19 cellular contexts compared by ENCODE assay signal in genomic region chr16:4859900-4860255, GRCh38. TPM values are rescaled to one million over a fixed set of nuclear protein-coding genes. Genes with fewer than 3 reads are reported as not detected.
DNase-seq lines count a peak whose midpoint lies in the region; ATAC-seq, FAIRE-seq and TF ChIP-seq lines count a peak whose summit lies in the region.
"Had no signal": no experiment of that assay in that cellular context is flagged by ENCODE, and none has a peak within 500 bp of the region (broad histone marks: within the 10 kb centered on the region; RNA-seq: fewer than 3 reads in every experiment).

No MANE protein-coding gene starts in this region.

- peaks cover 6% of the 10 kb centered on the region for H3K4me1 Mint-ChIP-seq in activated CD8-positive, alpha-beta T cell treated with anti-CD3 and anti-CD28 coated beads, Interleukin-2, amount 10 ng/mL, durations not matched to agents 7 days and 5 days (ENCODE audit: low read depth)

- no peak for TF ChIP-seq EP300 in HepG2 (IDR thresholded peaks at IDR 0.05; ENCODE audit: low read depth in 2 of 2, low read length in 2 of 2)
- TF ChIP-seq EP300 in HepG2 (CRISPR knock-in tag; IDR thresholded peaks at IDR 0.05; ENCODE audit: borderline replicate concordance): no peak
- TF ChIP-seq EP300 in tibial nerve (IDR thresholded peaks at IDR 0.05): no peak

- no peak for TF ChIP-seq POLR2A in right lobe of liver (IDR thresholded peaks at IDR 0.05)
- no peak for TF ChIP-seq POLR2A in HepG2 (IDR thresholded peaks at IDR 0.05; ENCODE audit: insufficient read depth in 1 of 2, low read depth in 2 of 2, low read length in 2 of 2)
- TF ChIP-seq POLR2A in tibial nerve (IDR thresholded peaks at IDR 0.05): no peak

- H3K36me3 Mint-ChIP-seq in activated CD8-positive, alpha-beta T cell treated with anti-CD3 and anti-CD28 coated beads, Interleukin-2, amount 10 ng/mL, durations not matched to agents 7 days and 5 days (ENCODE audit: low read depth): peaks cover 59% of the 10 kb centered on the region

- DNase-seq in right lobe of liver (peak in 1 of 3 donors; percentile 40), HepG2 (ENCODE audit: low spot score) (no peak), mammary epithelial cell (peak; percentile 76), right atrium auricular region (ENCODE audit: low spot score) (no peak), NCI-H1930 (lab: John Stamatoyannopoulos, UW) (no peak), NCI-H2029 treated with DMSO at 0.1 percent for 48 hours (lab: John Stamatoyannopoulos, UW) (no peak), tibial nerve (ENCODE audit: low spot score in 2 of 2) (no peak)
- DNase-seq in activated CD8-positive, alpha-beta T cell treated with anti-CD3 and anti-CD28 coated beads, Interleukin-2, amount 10 ng/mL, durations not matched to agents 7 days and 5 days: no peak
- DNase-seq: activated CD4-positive, alpha-beta T cell treated with anti-CD3 and anti-CD28 coated beads for 48 hours; NCI-H1694 treated with DMSO at 0.1 percent for 48 hours; NCI-H524 treated with DMSO at 0.1 percent for 48 hours; Peyer's patch; stimulated activated CD4-positive, alpha-beta T cell treated with anti-CD3 and anti-CD28 coated beads, Interleukin-2, amount 100 ng/mL, for 48 hours; stimulated activated CD8-positive, alpha-beta memory T cell treated with anti-CD3 and anti-CD28 coated beads, Interleukin-4, amount 100 ng/mL, for 48 hours had no signal

- CTCF ChIA-PET in HepG2 (lab: Yijun Ruan, JAX; ENCODE audit: low intra/inter-chr PET ratio, low total read pairs): no interaction called here
- CTCF ChIA-PET in mammary epithelial cell (lab: Charles Lee; ENCODE audit: low non-redundant PET): no interaction called here
- CTCF ChIA-PET in activated CD8-positive, alpha-beta T cell treated with anti-CD3 and anti-CD28 coated beads, Interleukin-2, amount 10 ng/mL, durations not matched to agents 7 days and 5 days (lab: Charles Lee): no interaction called here

- dilution Hi-C loops in mammary epithelial cell (cut with HindIII; ENCODE audit: low sequenced_read_pairs): loop anchor here (5.0 kb wide), 3 partner anchors 72 to 133 kb away; partner anchors contain the start of gene ZNF500

- no peak overlapping the region for H3K27ac Mint-ChIP-seq in activated CD8-positive, alpha-beta T cell treated with anti-CD3 and anti-CD28 coated beads, Interleukin-2, amount 10 ng/mL, durations not matched to agents 7 days and 5 days
- H3K27ac Mint-ChIP-seq: dendritic cell treated with granulocyte-macrophage colony-stimulating factor and Interleukin-4, amounts not matched to agents 40 ng/mL and 50 ng/mL, for 4 days had no signal

- H3K4me3 Mint-ChIP-seq in activated CD8-positive, alpha-beta T cell treated with anti-CD3 and anti-CD28 coated beads, Interleukin-2, amount 10 ng/mL, durations not matched to agents 7 days and 5 days: no peak overlapping the region
- H3K4me3 Mint-ChIP-seq: dendritic cell treated with granulocyte-macrophage colony-stimulating factor and Interleukin-4, amounts not matched to agents 40 ng/mL and 50 ng/mL, for 4 days had no signal

- in situ Hi-C loops in HepG2 (cut with HindIII; ENCODE audit: extremely low pct_ligation_motif_present, low pct_unique_long_range_greater_than_20kb): no loop called here
- in situ Hi-C loops in mammary epithelial cell (cut with MboI; ENCODE audit: low sequenced_read_pairs in 2 of 2): no loop called here

- no peaks in the 10 kb centered on the region for H3K9me3 Mint-ChIP-seq in activated CD8-positive, alpha-beta T cell treated with anti-CD3 and anti-CD28 coated beads, Interleukin-2, amount 10 ng/mL, durations not matched to agents 7 days and 5 days (ENCODE audit: insufficient read depth)
- H3K9me3 Mint-ChIP-seq: dendritic cell treated with granulocyte-macrophage colony-stimulating factor and Interleukin-4, amounts not matched to agents 40 ng/mL and 50 ng/mL, for 4 days had no signal

- no peak for FAIRE-seq in HepG2 (lab: Jason Lieb, UNC)
- FAIRE-seq: GM18507 had no signal

- intact Hi-C loops in right lobe of liver (cut with DNase I) (no loop called here), HepG2 (cut with micrococcal nuclease; ENCODE audit: unreplicated experiment) (no loop called here), mammary epithelial cell (cut with micrococcal nuclease) (no loop called here)

- 84% methylated on average over 9 of the region's 10 CpGs for WGBS in right lobe of liver (ENCODE audit: insufficient coverage, low coverage, low lambda C conversion rate, missing lambda C conversion rate)
- WGBS in HepG2 (ENCODE audit: low lambda C conversion rate): 96% methylated on average over 10 of the region's 10 CpGs
- 30% methylated on average over 6 of the region's 10 CpGs for WGBS in mammary epithelial cell (ENCODE audit: low coverage, missing lambda C conversion rate)
- WGBS in tibial nerve, 2 donors: 81 to 90% methylated on average over 10 of the region's 10 CpGs

- H3K27me3 ChIP-seq in right lobe of liver (no peaks in the 10 kb centered on the region), HepG2 (ENCODE audit: control insufficient read depth in 1 of 2, insufficient read depth in 2 of 2, low read length in 2 of 2) (no peaks in the 10 kb centered on the region), mammary epithelial cell (ENCODE audit: insufficient read depth, low read length) (no peaks in the 10 kb centered on the region), right atrium auricular region (no peaks in the 10 kb centered on the region), tibial nerve (no peaks in the 10 kb centered on the region)
- H3K27me3 ChIP-seq: Peyer's patch had no signal

- BruUV-seq in HepG2 (replicated peaks; lab: Mats Ljungman, UMichigan) (no TSS peak), mammary epithelial cell (replicated peaks; lab: Mats Ljungman, UMichigan) (no TSS peak)

- no peaks in the 10 kb centered on the region for H4K20me1 ChIP-seq in HepG2 (ENCODE audit: insufficient read depth, low read length)
- H4K20me1 ChIP-seq in mammary epithelial cell (ENCODE audit: insufficient read depth, low read length): no peaks in the 10 kb centered on the region

- H3K9ac ChIP-seq in HepG2 (ENCODE audit: insufficient read depth, low read depth, low read length) (no peak overlapping the region), mammary epithelial cell (ENCODE audit: insufficient read depth, low read length) (no peak overlapping the region)

- H3K4me1 ChIP-seq in right lobe of liver (peaks cover 0 to 28% (median 8%) of the 10 kb centered on the region in 4 donors), HepG2 (ENCODE audit: insufficient read depth, low read length) (peaks cover 8% of the 10 kb centered on the region; the same call in 1 of the 2 replicates), mammary epithelial cell (ENCODE audit: insufficient read depth, low read length) (peaks cover 37% of the 10 kb centered on the region), right atrium auricular region (peaks cover 0 to 41% of the 10 kb centered on the region in 2 donors), tibial nerve (no peaks in the 10 kb centered on the region)
- H3K4me1 ChIP-seq: Peyer's patch had no signal

- H3K4me3 ChIP-seq in right lobe of liver (no peak overlapping the region), HepG2 (replicated peaks in 1 of 3; ENCODE audit: insufficient read depth in 1 of 3, low read depth in 2 of 3, low read length in 3 of 3) (no peak overlapping the region), mammary epithelial cell (replicated peaks in 1 of 3; ENCODE audit: insufficient read depth in 1 of 3, low read depth in 2 of 3, low read length in 3 of 3) (no peak overlapping the region), right atrium auricular region (no peak overlapping the region), tibial nerve (no peak overlapping the region)
- H3K4me3 ChIP-seq: lung, Peyer's patch, thoracic aorta had no signal

- TF ChIP-seq RAD21 in HepG2 (CRISPR knock-in tag; IDR thresholded peaks at IDR 0.05): no peak

- POLR2A ChIA-PET in HepG2 (lab: Yijun Ruan, JAX): no interaction called here
- POLR2A ChIA-PET in activated CD8-positive, alpha-beta T cell treated with anti-CD3 and anti-CD28 coated beads, Interleukin-2, amount 10 ng/mL, durations not matched to agents 7 days and 5 days (lab: Charles Lee): no interaction called here

- no peak overlapping the region for H2AFZ ChIP-seq in HepG2 (ENCODE audit: low read length)
- no peak overlapping the region for H2AFZ ChIP-seq in mammary epithelial cell (ENCODE audit: low read depth, low read length)

- H3K9me3 ChIP-seq in right lobe of liver: no peaks in the 10 kb centered on the region
- no peaks in the 10 kb centered on the region for H3K9me3 ChIP-seq in HepG2 (ENCODE audit: low read length)
- no peaks in the 10 kb centered on the region for H3K9me3 ChIP-seq in mammary epithelial cell (replicated peaks; ENCODE audit: insufficient read depth, low read length)
- no peaks in the 10 kb centered on the region for H3K9me3 ChIP-seq in right atrium auricular region
- no peaks in the 10 kb centered on the region for H3K9me3 ChIP-seq in tibial nerve
- H3K9me3 ChIP-seq: Peyer's patch, thoracic aorta had no signal

- no peak for TF ChIP-seq CTCF in right lobe of liver (IDR thresholded peaks at IDR 0.05)
- TF ChIP-seq CTCF in HepG2 (CRISPR knock-in tag; IDR thresholded peaks at IDR 0.05): no peak
- no peak for TF ChIP-seq CTCF in mammary epithelial cell (conservative IDR thresholded peaks at IDR 0.05 in 1 of 2, IDR thresholded peaks at IDR 0.05 in 1 of 2; ENCODE audit: extremely low read depth in 1 of 2, insufficient read depth in 1 of 2, low read depth in 1 of 2, low read length in 2 of 2)
- no peak for TF ChIP-seq CTCF in right atrium auricular region (IDR thresholded peaks at IDR 0.05)
- no peak for TF ChIP-seq CTCF in tibial nerve (IDR thresholded peaks at IDR 0.05)

- H3K4me2 ChIP-seq in HepG2 (ENCODE audit: low read depth, low read length) (no peak overlapping the region), mammary epithelial cell (ENCODE audit: insufficient read depth, low read depth, low read length) (peak overlapping the region; percentile 54)

- ATAC-seq in right lobe of liver (peak in 3 of 4 donors; percentile 11 to 50 (median 18)), HepG2 (no peak)
- no peak for ATAC-seq in activated CD8-positive, alpha-beta T cell treated with anti-CD3 and anti-CD28 coated beads, Interleukin-2, amount 10 ng/mL, durations not matched to agents 7 days and 5 days
- ATAC-seq: sciatic nerve had no signal

- H3K79me2 ChIP-seq in HepG2 (ENCODE audit: insufficient read depth, low read length) (peaks cover 26% of the 10 kb centered on the region), mammary epithelial cell (ENCODE audit: insufficient read depth, low read length) (peaks cover 72% of the 10 kb centered on the region)

- H3K27ac ChIP-seq in right lobe of liver (no peak overlapping the region), HepG2 (ENCODE audit: extremely low read length, insufficient read depth, low read length) (no peak overlapping the region), mammary epithelial cell (ENCODE audit: insufficient read depth, low read depth, low read length) (peak overlapping the region; percentile 74), right atrium auricular region (peak overlapping the region; percentile 73 to 74), tibial nerve (peak overlapping the region in 1 of 4 donors; percentile 44)
- H3K27ac ChIP-seq: Peyer's patch, thoracic aorta had no signal

- H3K36me3 ChIP-seq in right lobe of liver (peaks cover 0 to 71% (median 29%) of the 10 kb centered on the region in 4 donors), HepG2 (replicated peaks in 1 of 2; ENCODE audit: control insufficient read depth in 1 of 2, insufficient read depth in 2 of 2, low read length in 2 of 2) (peaks cover 29 to 95% of the 10 kb centered on the region in 2 experiments), mammary epithelial cell (ENCODE audit: insufficient read depth, low read length) (peaks cover 29% of the 10 kb centered on the region), right atrium auricular region (peaks cover 66% of the 10 kb centered on the region), tibial nerve (peaks cover 0 to 87% (median 27%) of the 10 kb centered on the region in 3 donors)

- H3K27me3 Mint-ChIP-seq in activated CD8-positive, alpha-beta T cell treated with anti-CD3 and anti-CD28 coated beads, Interleukin-2, amount 10 ng/mL, durations not matched to agents 7 days and 5 days (ENCODE audit: low read depth): no peaks in the 10 kb centered on the region
- H3K27me3 Mint-ChIP-seq: dendritic cell treated with granulocyte-macrophage colony-stimulating factor and Interleukin-4, amounts not matched to agents 40 ng/mL and 50 ng/mL, for 4 days had no signal

RNA-seq across cellular contexts. Expression of gene UBN1, which starts 12.6 kb away (rescaled TPM):
- total RNA-seq in right lobe of liver: 10 to 100 TPM; 12.0 to 18.6 (median 16.2) TPM
- total RNA-seq in HepG2 (2016; rRNA removed; fragmentation: Illumina TruSeq; extraction: Trizol): 19.4 and 23.5 TPM in 2 replicates
- 3.2 and 3.4 TPM in 2 replicates for total RNA-seq in HepG2 (2016; cell fraction: cytosol; rRNA removed; fragmentation: Illumina TruSeq; extraction: Trizol; ENCODE audit: low read depth)
- 16.5 and 23.4 TPM in 2 replicates for total RNA-seq in HepG2 (2016; cell fraction: insoluble cytoplasmic fraction; rRNA removed; fragmentation: Illumina TruSeq; extraction: Trizol)
- total RNA-seq in HepG2 (2016; cell fraction: membrane; rRNA removed; fragmentation: Illumina TruSeq; extraction: Trizol): 7.7 and 8.3 TPM in 2 replicates
- 21.8 and 22.1 TPM in 2 replicates for total RNA-seq in HepG2 (2016; cell fraction: nucleus; rRNA removed; fragmentation: Illumina TruSeq; extraction: Trizol)
- 10.6 TPM in 2 replicates for polyA plus RNA-seq in HepG2 (2011; rRNA removed)
- 6.2 and 7.7 TPM in 2 replicates for polyA plus RNA-seq in HepG2 (2011; cell fraction: cytosol; rRNA removed)
- polyA plus RNA-seq in HepG2 (2011; cell fraction: nucleus; rRNA removed): 31.3 and 37.9 TPM in 2 replicates
- 12.1 and 15.1 TPM in 2 replicates for polyA plus RNA-seq in HepG2 (2012)
- polyA plus RNA-seq in HepG2 (2016; cell fraction: cytosol; fragmentation: Illumina TruSeq; extraction: Trizol; ENCODE audit: low read depth): 0.95 and 1.1 TPM in 2 replicates
- polyA plus RNA-seq in HepG2 (2016; cell fraction: insoluble cytoplasmic fraction; fragmentation: Illumina TruSeq; extraction: Trizol; ENCODE audit: low read depth): 13.1 and 16.1 TPM in 2 replicates
- polyA plus RNA-seq in HepG2 (2016; cell fraction: membrane; fragmentation: Illumina TruSeq; extraction: Trizol; ENCODE audit: low read depth): 2.9 and 3.3 TPM in 2 replicates
- 28.3 and 29.1 TPM in 2 replicates for polyA plus RNA-seq in HepG2 (2016; cell fraction: nucleus; fragmentation: Illumina TruSeq; extraction: Trizol; ENCODE audit: insufficient read depth, low read depth)
- 31.7 and 41.5 TPM in 2 replicates for polyA minus RNA-seq in HepG2 (2011; rRNA and poly(A)+ RNA removed; ENCODE audit: low replicate concordance)
- polyA minus RNA-seq in HepG2 (2011; cell fraction: cytosol; rRNA and poly(A)+ RNA removed): 9.0 and 10.1 TPM in 2 replicates
- 20.9 and 24.1 TPM in 2 replicates for polyA minus RNA-seq in HepG2 (2011; cell fraction: nucleus; rRNA and poly(A)+ RNA removed)
- 10 to 100 TPM; 23.7 to 37.2 TPM for total RNA-seq in mammary epithelial cell
- 16.5 TPM for polyA plus RNA-seq in mammary epithelial cell
- 96.1 TPM for polyA minus RNA-seq in mammary epithelial cell
- total RNA-seq in right atrium auricular region: 10 to 100 TPM; 26.1 to 29.7 TPM
- 10 to 100 TPM; 42.1 to 44.1 TPM for total RNA-seq in activated CD8-positive, alpha-beta T cell treated with anti-CD3 and anti-CD28 coated beads, Interleukin-2, amount 10 ng/mL, durations not matched to agents 7 days and 5 days
- total RNA-seq in tibial nerve: 10 to 100 TPM; 24.5 to 47.4 (median 29.2) TPM

RNA-seq across cellular contexts. Expression of gene GLYR1, which starts 12.8 kb away (rescaled TPM):
- 10 to 100 TPM; 33.1 to 55.2 (median 51.2) TPM for total RNA-seq in right lobe of liver
- 48.7 and 65.0 TPM in 2 replicates for total RNA-seq in HepG2 (2016; rRNA removed; fragmentation: Illumina TruSeq; extraction: Trizol)
- total RNA-seq in HepG2 (2016; cell fraction: cytosol; rRNA removed; fragmentation: Illumina TruSeq; extraction: Trizol; ENCODE audit: low read depth): 15.9 and 19.4 TPM in 2 replicates
- 45.2 and 62.7 TPM in 2 replicates for total RNA-seq in HepG2 (2016; cell fraction: insoluble cytoplasmic fraction; rRNA removed; fragmentation: Illumina TruSeq; extraction: Trizol)
- 15.9 and 18.0 TPM in 2 replicates for total RNA-seq in HepG2 (2016; cell fraction: membrane; rRNA removed; fragmentation: Illumina TruSeq; extraction: Trizol)
- 42.0 and 52.4 TPM in 2 replicates for total RNA-seq in HepG2 (2016; cell fraction: nucleus; rRNA removed; fragmentation: Illumina TruSeq; extraction: Trizol)
- 28.3 and 35.0 TPM in 2 replicates for polyA plus RNA-seq in HepG2 (2011; rRNA removed)
- polyA plus RNA-seq in HepG2 (2011; cell fraction: cytosol; rRNA removed): 19.7 and 20.6 TPM in 2 replicates
- polyA plus RNA-seq in HepG2 (2011; cell fraction: nucleus; rRNA removed): 37.8 and 42.0 TPM in 2 replicates
- 24.7 and 35.3 TPM in 2 replicates for polyA plus RNA-seq in HepG2 (2012)
- polyA plus RNA-seq in HepG2 (2016; cell fraction: cytosol; fragmentation: Illumina TruSeq; extraction: Trizol; ENCODE audit: low read depth): 5.7 and 7.1 TPM in 2 replicates
- 52.7 and 61.5 TPM in 2 replicates for polyA plus RNA-seq in HepG2 (2016; cell fraction: insoluble cytoplasmic fraction; fragmentation: Illumina TruSeq; extraction: Trizol; ENCODE audit: low read depth)
- 9.9 and 13.3 TPM in 2 replicates for polyA plus RNA-seq in HepG2 (2016; cell fraction: membrane; fragmentation: Illumina TruSeq; extraction: Trizol; ENCODE audit: low read depth)
- polyA plus RNA-seq in HepG2 (2016; cell fraction: nucleus; fragmentation: Illumina TruSeq; extraction: Trizol; ENCODE audit: insufficient read depth, low read depth): 79.5 and 95.5 TPM in 2 replicates
- polyA minus RNA-seq in HepG2 (2011; rRNA and poly(A)+ RNA removed; ENCODE audit: low replicate concordance): 31.8 and 71.0 TPM in 2 replicates
- 7.9 and 8.7 TPM in 2 replicates for polyA minus RNA-seq in HepG2 (2011; cell fraction: cytosol; rRNA and poly(A)+ RNA removed)
- polyA minus RNA-seq in HepG2 (2011; cell fraction: nucleus; rRNA and poly(A)+ RNA removed): 30.6 and 30.8 TPM in 2 replicates
- 10 to 100 TPM; 38.0 to 67.7 TPM for total RNA-seq in mammary epithelial cell
- polyA plus RNA-seq in mammary epithelial cell: 31.3 TPM
- polyA minus RNA-seq in mammary epithelial cell: 58.2 TPM
- 10 to 100 TPM; 37.4 to 39.4 TPM for total RNA-seq in right atrium auricular region
- total RNA-seq in activated CD8-positive, alpha-beta T cell treated with anti-CD3 and anti-CD28 coated beads, Interleukin-2, amount 10 ng/mL, durations not matched to agents 7 days and 5 days: 10 to 100 TPM; 92.2 to 95.7 TPM
- total RNA-seq in tibial nerve: 10 to 100 TPM; 42.0 to 59.4 (median 50.9) TPM

RNA-seq across cellular contexts. Expression of gene ROGDI, which starts 57.4 kb away (rescaled TPM):
- total RNA-seq in right lobe of liver: 10 to 100 TPM in 5 of 6 experiments, 1 to 10 TPM in 1; 8.3 to 24.2 (median 14.0) TPM
- total RNA-seq in HepG2 (2016; rRNA removed; fragmentation: Illumina TruSeq; extraction: Trizol): 16.8 and 19.2 TPM in 2 replicates
- total RNA-seq in HepG2 (2016; cell fraction: cytosol; rRNA removed; fragmentation: Illumina TruSeq; extraction: Trizol; ENCODE audit: low read depth): 22.3 and 22.8 TPM in 2 replicates
- total RNA-seq in HepG2 (2016; cell fraction: insoluble cytoplasmic fraction; rRNA removed; fragmentation: Illumina TruSeq; extraction: Trizol): 15.4 and 17.5 TPM in 2 replicates
- 24.2 and 30.2 TPM in 2 replicates for total RNA-seq in HepG2 (2016; cell fraction: membrane; rRNA removed; fragmentation: Illumina TruSeq; extraction: Trizol)
- total RNA-seq in HepG2 (2016; cell fraction: nucleus; rRNA removed; fragmentation: Illumina TruSeq; extraction: Trizol): 11.4 and 14.7 TPM in 2 replicates
- polyA plus RNA-seq in HepG2 (2011; rRNA removed): 42.1 and 55.9 TPM in 2 replicates
- polyA plus RNA-seq in HepG2 (2011; cell fraction: cytosol; rRNA removed): 28.6 and 42.0 TPM in 2 replicates
- 210 and 224 TPM in 2 replicates for polyA plus RNA-seq in HepG2 (2011; cell fraction: nucleus; rRNA removed)
- 19.5 and 23.7 TPM in 2 replicates for polyA plus RNA-seq in HepG2 (2012)
- polyA plus RNA-seq in HepG2 (2016; cell fraction: cytosol; fragmentation: Illumina TruSeq; extraction: Trizol; ENCODE audit: low read depth): 25.8 and 30.9 TPM in 2 replicates
- polyA plus RNA-seq in HepG2 (2016; cell fraction: insoluble cytoplasmic fraction; fragmentation: Illumina TruSeq; extraction: Trizol; ENCODE audit: low read depth): 20.1 TPM in 2 replicates
- 27.7 and 34.1 TPM in 2 replicates for polyA plus RNA-seq in HepG2 (2016; cell fraction: membrane; fragmentation: Illumina TruSeq; extraction: Trizol; ENCODE audit: low read depth)
- 40.1 and 43.8 TPM in 2 replicates for polyA plus RNA-seq in HepG2 (2016; cell fraction: nucleus; fragmentation: Illumina TruSeq; extraction: Trizol; ENCODE audit: insufficient read depth, low read depth)
- 13.8 and 24.1 TPM in 2 replicates for polyA minus RNA-seq in HepG2 (2011; rRNA and poly(A)+ RNA removed; ENCODE audit: low replicate concordance)
- polyA minus RNA-seq in HepG2 (2011; cell fraction: cytosol; rRNA and poly(A)+ RNA removed): 7.8 and 9.9 TPM in 2 replicates
- polyA minus RNA-seq in HepG2 (2011; cell fraction: nucleus; rRNA and poly(A)+ RNA removed): 13.5 and 14.2 TPM in 2 replicates
- total RNA-seq in mammary epithelial cell: 10 to 100 TPM; 27.0 to 33.8 TPM
- 24.5 TPM for polyA plus RNA-seq in mammary epithelial cell
- 17.8 TPM for polyA minus RNA-seq in mammary epithelial cell
- total RNA-seq in right atrium auricular region: 10 to 100 TPM; 50.0 to 65.6 TPM
- total RNA-seq in activated CD8-positive, alpha-beta T cell treated with anti-CD3 and anti-CD28 coated beads, Interleukin-2, amount 10 ng/mL, durations not matched to agents 7 days and 5 days: 10 to 100 TPM; 12.3 to 13.1 TPM
- total RNA-seq in tibial nerve: 10 to 100 TPM; 10.5 to 28.5 (median 16.8) TPM

Comparison
In these comparisons a context has a peak if more than half of its experiments do, and no peak if none do; other contexts are left out.
1. ATAC-seq: peak in right lobe of liver (3 of 4); none in HepG2 (single experiment) and activated CD8-positive, alpha-beta T cell treated with anti-CD3 and anti-CD28 coated beads, Interleukin-2, amount 10 ng/mL, durations not matched to agents 7 days and 5 days (single experiment).
2. H3K27ac ChIP-seq: peak in mammary epithelial cell (single experiment) and right atrium auricular region (2 of 2); none in right lobe of liver (0 of 3) and HepG2 (single experiment).